In genomic region chr7:138980575-138981285, GRCh38 we compare ENCODE assay signal across 7 cellular contexts. TPM values are rescaled to one million over a fixed set of nuclear protein-coding genes. Genes with fewer than 3 reads are reported as not detected.
DNase-seq lines count a peak whose midpoint lies in the region; ATAC-seq and TF ChIP-seq lines count a peak whose summit lies in the region.

No MANE protein-coding gene starts in this region.

- TF ChIP-seq EP300 in Ishikawa (IDR thresholded peaks at IDR 0.05; ENCODE audit: borderline replicate concordance): no peak

- TF ChIP-seq CTCF in GM12865 (IDR thresholded peaks at IDR 0.05; ENCODE audit: insufficient read depth, low read depth, low read length, missing control alignments): no peak

- DNase-seq in GM12865 (ENCODE audit: low read depth) (peak; percentile 50), kidney glomerular epithelial cell (lab: John Stamatoyannopoulos, UW) (peak; percentile 33), NOMO-1 (lab: John Stamatoyannopoulos, UW; ENCODE audit: unreplicated experiment in 2 of 2) (no peak)
- DNase-seq in activated naive CD8-positive, alpha-beta T cell treated with anti-CD3 and anti-CD28 coated beads for 36 hours: no peak

- H3K27me3 ChIP-seq in subcutaneous abdominal adipose tissue (ENCODE audit: control insufficient read depth in 5 of 5, insufficient read depth in 4 of 5, low read length in 5 of 5): peaks cover 0 to 14% (median 11%) of the 10 kb centered on the region in 5 donors

- H3K4me3 ChIP-seq in GM12865 (ENCODE audit: low read depth, low read length) (peak overlapping the region; percentile 71), subcutaneous abdominal adipose tissue (ENCODE audit: low read depth in 1 of 5, low read length in 5 of 5) (peak overlapping the region; percentile 67 to 75 (median 70))

- H3K9ac ChIP-seq in subcutaneous abdominal adipose tissue (ENCODE audit: low read length in 5 of 5): peak overlapping the region in 4 of 5 donors; percentile 48 to 74 (median 64)

- H3K36me3 ChIP-seq in subcutaneous abdominal adipose tissue (ENCODE audit: control insufficient read depth in 5 of 5, insufficient read depth in 5 of 5, low read length in 5 of 5): no peaks in the 10 kb centered on the region

- TF ChIP-seq RAD21 in Ishikawa (IDR thresholded peaks at IDR 0.05; ENCODE audit: low read depth): no peak

- no peaks in the 10 kb centered on the region for H3K9me3 ChIP-seq in subcutaneous abdominal adipose tissue (ENCODE audit: control insufficient read depth in 5 of 5, low read length in 5 of 5)

- peak overlapping the region; percentile 85 for H3K4me3 Mint-ChIP-seq in activated naive CD8-positive, alpha-beta T cell treated with anti-CD3 and anti-CD28 coated beads for 36 hours

- H3K36me3 Mint-ChIP-seq in activated naive CD8-positive, alpha-beta T cell treated with anti-CD3 and anti-CD28 coated beads for 36 hours: no peaks in the 10 kb centered on the region

- peaks cover 10% of the 10 kb centered on the region for H3K4me1 Mint-ChIP-seq in activated naive CD8-positive, alpha-beta T cell treated with anti-CD3 and anti-CD28 coated beads for 36 hours

- no peak overlapping the region for H3K27ac ChIP-seq in subcutaneous abdominal adipose tissue (ENCODE audit: low read depth, low read length)

- H3K27me3 Mint-ChIP-seq in activated naive CD8-positive, alpha-beta T cell treated with anti-CD3 and anti-CD28 coated beads for 36 hours: peaks cover 41% of the 10 kb centered on the region

- H3K27ac Mint-ChIP-seq in activated naive CD8-positive, alpha-beta T cell treated with anti-CD3 and anti-CD28 coated beads for 36 hours: peak overlapping the region; percentile 38

- peaks cover 0 to 21% (median 16%) of the 10 kb centered on the region in 5 donors for H3K4me1 ChIP-seq in subcutaneous abdominal adipose tissue (ENCODE audit: control insufficient read depth in 5 of 5, insufficient read depth in 5 of 5, low read length in 5 of 5)

- peak; percentile 35 for ATAC-seq in GM21576 (IDR thresholded peaks at IDR 0.05; ENCODE audit: unreplicated experiment)

- no peaks in the 10 kb centered on the region for H3K9me3 Mint-ChIP-seq in activated naive CD8-positive, alpha-beta T cell treated with anti-CD3 and anti-CD28 coated beads for 36 hours

TF ChIP-seq in Ishikawa, 13 proteins besides CTCF, POLR2A, EP300 and RAD21:
- TF ChIP-seq TAF1 (IDR thresholded peaks at IDR 0.05; ENCODE audit: low read depth) (no peak), ZBTB7A (IDR thresholded peaks at IDR 0.05; ENCODE audit: low read depth) (peak; percentile 82; the same call in 1 of the 2 replicates)

RNA-seq across cellular contexts. Expression of gene KIAA1549, which starts 0.5 kb away (rescaled TPM):
- total RNA-seq in activated naive CD8-positive, alpha-beta T cell treated with anti-CD3 and anti-CD28 coated beads for 36 hours: 1 to 10 TPM; 1.7 to 2.2 TPM

RNA-seq across cellular contexts. Expression of gene ZC3HAV1L, which starts 55.1 kb away (rescaled TPM):
- total RNA-seq in activated naive CD8-positive, alpha-beta T cell treated with anti-CD3 and anti-CD28 coated beads for 36 hours: 10 to 100 TPM; 12.9 to 13.4 TPM

Comparison
In these comparisons a context has a peak if more than half of its experiments do, and no peak if none do; other contexts are left out.
1. DNase-seq: peak in GM12865 (single experiment) and kidney glomerular epithelial cell (single experiment); none in activated naive CD8-positive, alpha-beta T cell treated with anti-CD3 and anti-CD28 coated beads for 36 hours (single experiment) and NOMO-1 (0 of 2).